8 cellular contexts compared by ENCODE assay signal in genomic region chr1:234845097-234845660, GRCh38.
DNase-seq lines count a peak whose midpoint lies in the region; ATAC-seq and TF ChIP-seq lines count a peak whose summit lies in the region.

No MANE protein-coding gene starts in this region.

- peak; percentile 14 to 74 (median 57) for DNase-seq in CD8-positive, alpha-beta memory T cell
- DNase-seq in RPMI8226 (peak; percentile 92), DMS 273 (lab: John Stamatoyannopoulos, UW; ENCODE audit: unreplicated experiment) (no peak), Caco-2 (no peak), middle frontal gyrus (ENCODE audit: extremely low spot score, low spot score) (no peak)
- DNase-seq in activated naive CD4-positive, alpha-beta T cell treated with anti-CD3 and anti-CD28 coated beads, Interleukin-2, amount 50 U/mL, for 16 hours, result peak; percentile 25
- DNase-seq in naive thymus-derived CD8-positive, alpha-beta T cell, result peak in 7 of 10 donors; percentile 33 to 81 (median 53)

- H3K9me3 ChIP-seq in CD8-positive, alpha-beta memory T cell (ENCODE audit: low read length), result no peaks in the 10 kb centered on the region
- no peaks in the 10 kb centered on the region for H3K9me3 ChIP-seq in Caco-2

- H3K4me1 ChIP-seq in CD8-positive, alpha-beta memory T cell (ENCODE audit: insufficient read depth, low read length), result peaks cover 49% of the 10 kb centered on the region
- no peaks in the 10 kb centered on the region for H3K4me1 ChIP-seq in Caco-2

- H3K4me3 ChIP-seq in CD8-positive, alpha-beta memory T cell (ENCODE audit: low read length), result no peak overlapping the region
- H3K4me3 ChIP-seq in Caco-2 (ENCODE audit: low read depth, low read length), result no peak overlapping the region

- BruUV-seq in Caco-2 (replicated peaks; lab: Mats Ljungman, UMichigan), result no TSS peak

- H3K27ac ChIP-seq in CD8-positive, alpha-beta memory T cell (ENCODE audit: low read depth, low read length), result no peak overlapping the region

- H3K27me3 ChIP-seq in CD8-positive, alpha-beta memory T cell (ENCODE audit: insufficient read depth, low read length, poor library complexity, severe bottlenecking), result no peaks in the 10 kb centered on the region
- no peaks in the 10 kb centered on the region for H3K27me3 ChIP-seq in Caco-2 (replicated peaks; ENCODE audit: control insufficient read depth, insufficient read depth, low read length)

- no peaks in the 10 kb centered on the region for H3K27me3 Mint-ChIP-seq in CD8-positive, alpha-beta memory T cell
- no peaks in the 10 kb centered on the region for H3K27me3 Mint-ChIP-seq in naive thymus-derived CD8-positive, alpha-beta T cell
- no peaks in the 10 kb centered on the region for H3K27me3 Mint-ChIP-seq in Caco-2 (ENCODE audit: insufficient read depth, unreplicated experiment)

- no peaks in the 10 kb centered on the region for H3K36me3 Mint-ChIP-seq in CD8-positive, alpha-beta memory T cell
- H3K36me3 Mint-ChIP-seq in naive thymus-derived CD8-positive, alpha-beta T cell, result no peaks in the 10 kb centered on the region
- H3K36me3 Mint-ChIP-seq in Caco-2 (ENCODE audit: insufficient read depth, unreplicated experiment), result no peaks in the 10 kb centered on the region

- peak; percentile 84 to 92 for ATAC-seq in naive thymus-derived CD8-positive, alpha-beta T cell
- ATAC-seq in HG03354 (IDR thresholded peaks at IDR 0.05; ENCODE audit: poor library complexity, severe bottlenecking, unreplicated experiment), result no peak

- H3K27ac Mint-ChIP-seq in CD8-positive, alpha-beta memory T cell, result peak overlapping the region; percentile 25 to 98 (median 86)
- peak overlapping the region; percentile 64 to 91 (median 80) for H3K27ac Mint-ChIP-seq in naive thymus-derived CD8-positive, alpha-beta T cell
- no peak overlapping the region for H3K27ac Mint-ChIP-seq in Caco-2 (ENCODE audit: unreplicated experiment)

- H3K4me3 Mint-ChIP-seq in CD8-positive, alpha-beta memory T cell, result peak overlapping the region; percentile 1 to 76 (median 62)
- peak overlapping the region; percentile 33 to 82 (median 74) for H3K4me3 Mint-ChIP-seq in naive thymus-derived CD8-positive, alpha-beta T cell
- H3K4me3 Mint-ChIP-seq in Caco-2 (ENCODE audit: unreplicated experiment), result no peak overlapping the region

- intact Hi-C loops in Caco-2 (cut with micrococcal nuclease; ENCODE audit: unreplicated experiment), result no loop called here

- peaks cover 41 to 65% (median 57%) of the 10 kb centered on the region in 3 donors for H3K4me1 Mint-ChIP-seq in CD8-positive, alpha-beta memory T cell
- H3K4me1 Mint-ChIP-seq in naive thymus-derived CD8-positive, alpha-beta T cell, result peaks cover 33 to 71% (median 59%) of the 10 kb centered on the region in 4 donors
- H3K4me1 Mint-ChIP-seq in Caco-2 (ENCODE audit: low read depth, unreplicated experiment), result no peaks in the 10 kb centered on the region

- H3K36me3 ChIP-seq in CD8-positive, alpha-beta memory T cell (ENCODE audit: insufficient read depth, low read length), result no peaks in the 10 kb centered on the region
- H3K36me3 ChIP-seq in Caco-2 (ENCODE audit: control insufficient read depth, insufficient read depth, low read length), result no peaks in the 10 kb centered on the region

- POLR2A ChIA-PET in CD8-positive, alpha-beta memory T cell (lab: Charles Lee), result interaction anchor here (0.6 to 2.2 kb wide), 3 partner anchors 72 to 121 kb away, joined by 3 to 8 read pairs (median 8); no protein-coding TSS in a partner anchor
- POLR2A ChIA-PET in naive thymus-derived CD8-positive, alpha-beta T cell (lab: Charles Lee), result interaction anchor here (0.7 to 2.3 kb wide), 5 partner anchors 9 to 233 kb away, joined by 3 to 14 read pairs (median 4); no protein-coding TSS in a partner anchor
- POLR2A ChIA-PET in Caco-2 (lab: Charles Lee), result no interaction called here

- peaks cover 0 to 5% (median 0%) of the 10 kb centered on the region in 5 donors for H3K9me3 Mint-ChIP-seq in CD8-positive, alpha-beta memory T cell
- no peaks in the 10 kb centered on the region for H3K9me3 Mint-ChIP-seq in naive thymus-derived CD8-positive, alpha-beta T cell
- H3K9me3 Mint-ChIP-seq in Caco-2 (ENCODE audit: unreplicated experiment), result peaks cover 11% of the 10 kb centered on the region

- no peak for TF ChIP-seq CTCF in Caco-2 (IDR thresholded peaks at IDR 0.05; ENCODE audit: insufficient read depth in 1 of 2, low read depth in 1 of 2, low read length in 1 of 2, severe bottlenecking in 1 of 2, unreplicated experiment in 1 of 2)

- CTCF ChIA-PET in CD8-positive, alpha-beta memory T cell (lab: Charles Lee), result interaction anchor here (1.3 to 1.8 kb wide), 3 partner anchors 13 to 248 kb away, joined by 3 to 5 read pairs (median 4); no protein-coding TSS in a partner anchor
- CTCF ChIA-PET in Caco-2 (lab: Charles Lee), result no interaction called here

Comparison
In these comparisons a context has a peak if more than half of its experiments do, and no peak if none do; other contexts are left out.
1. DNase-seq: peak in CD8-positive, alpha-beta memory T cell (5 of 5), RPMI8226 (single experiment), activated naive CD4-positive, alpha-beta T cell treated with anti-CD3 and anti-CD28 coated beads, Interleukin-2, amount 50 U/mL, for 16 hours (single experiment) and naive thymus-derived CD8-positive, alpha-beta T cell (7 of 10); none in DMS 273 (single experiment), Caco-2 (0 of 2) and middle frontal gyrus (single experiment).